In genomic region chr5:14184082-14184481, GRCh38 we compare ENCODE assay signal across 1 cellular context.
TF ChIP-seq lines count a peak whose summit lies in the region.

No MANE protein-coding gene starts in this region.

TF ChIP-seq in GM23338, 12 proteins besides CTCF, POLR2A, EP300 and RAD21:
- TF ChIP-seq ZNF462 (CRISPR knock-in tag; IDR thresholded peaks at IDR 0.05) (no peak), EZH2 (IDR thresholded peaks at IDR 0.05; ENCODE audit: low read depth, unreplicated experiment) (no peak), STAT1 (IDR thresholded peaks at IDR 0.05; ENCODE audit: unreplicated experiment) (no peak), JUNB (IDR thresholded peaks at IDR 0.05; ENCODE audit: unreplicated experiment) (no peak), ZNF331 (CRISPR knock-in tag; IDR thresholded peaks at IDR 0.05; ENCODE audit: low read depth) (no peak), NANOG (IDR thresholded peaks at IDR 0.05; ENCODE audit: borderline replicate concordance) (no peak)
